8 cellular contexts compared by ENCODE assay signal in the genomic region with DNA sequence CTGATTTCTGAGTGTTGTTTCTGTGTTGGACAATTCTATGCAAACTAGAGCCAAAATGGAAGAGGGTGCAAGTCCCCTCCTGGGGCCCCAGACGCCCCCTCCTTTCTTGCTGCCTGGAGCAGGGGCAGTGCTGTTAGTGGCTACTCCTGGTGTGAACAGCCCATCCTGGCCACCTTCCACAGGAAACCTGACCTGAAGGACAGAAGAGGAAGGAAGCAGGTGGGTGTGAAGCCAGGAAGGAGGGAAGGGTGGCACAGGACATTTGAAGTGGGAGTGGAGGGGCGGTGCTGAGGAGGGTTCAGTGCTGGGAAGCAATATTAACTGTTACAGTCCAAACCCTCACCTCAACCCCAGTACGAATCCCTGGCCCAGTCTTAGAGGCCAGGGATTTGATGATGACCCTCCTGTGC. TPM values are rescaled to one million over a fixed set of nuclear protein-coding genes. Genes with fewer than 3 reads are reported as not detected.
DNase-seq lines count a peak whose midpoint lies in the region; ATAC-seq, FAIRE-seq and TF ChIP-seq lines count a peak whose summit lies in the region.

No MANE protein-coding gene starts in this region.

- peaks cover 25% of the 10 kb centered on the region for H3K4me1 Mint-ChIP-seq in activated CD4-positive, alpha-beta T cell treated with anti-CD3 and anti-CD28 coated beads, Interleukin-2, amount 10 ng/mL, durations not matched to agents 24 days and 14 days
- peaks cover 48% of the 10 kb centered on the region for H3K4me1 Mint-ChIP-seq in brain

- FAIRE-seq in HepG2 (lab: Jason Lieb, UNC), result no peak

- peaks cover 4% of the 10 kb centered on the region for H3K79me2 ChIP-seq in HepG2 (ENCODE audit: insufficient read depth, low read length)

- no peak for TF ChIP-seq CTCF in brain (conservative IDR thresholded peaks at IDR 0.05)
- TF ChIP-seq CTCF in HepG2 (CRISPR knock-in tag; IDR thresholded peaks at IDR 0.05), result no peak
- no peak for TF ChIP-seq CTCF in thoracic aorta (IDR thresholded peaks at IDR 0.05)

- H3K4me3 ChIP-seq in HepG2 (replicated peaks in 1 of 3; ENCODE audit: insufficient read depth in 1 of 3, low read depth in 2 of 3, low read length in 3 of 3), result peak overlapping the region; percentile 82 to 93 (median 92)
- peak overlapping the region; percentile 81 for H3K4me3 ChIP-seq in thoracic aorta

- CTCF ChIA-PET in HepG2 (lab: Yijun Ruan, JAX; ENCODE audit: low intra/inter-chr PET ratio, low total read pairs), result interaction anchor here (2.1 kb wide), 1 partner anchor 263 kb away, joined by 24 read pairs; no protein-coding TSS in a partner anchor

- 33% methylated on average over 3 of the region's 3 CpGs for WGBS in HepG2 (ENCODE audit: low lambda C conversion rate)

- H4K20me1 ChIP-seq in HepG2 (ENCODE audit: insufficient read depth, low read length), result no peaks in the 10 kb centered on the region

- H3K9me3 Mint-ChIP-seq in activated CD4-positive, alpha-beta T cell treated with anti-CD3 and anti-CD28 coated beads, Interleukin-2, amount 10 ng/mL, durations not matched to agents 24 days and 14 days, result no peaks in the 10 kb centered on the region
- no peaks in the 10 kb centered on the region for H3K9me3 Mint-ChIP-seq in brain

- in situ Hi-C loops in HepG2 (cut with HindIII; ENCODE audit: extremely low pct_ligation_motif_present, low pct_unique_long_range_greater_than_20kb), result loop anchor here (5.0 to 25.0 kb wide), 2 partner anchors 266 to 431 kb away; a partner anchor contains a TSS

- intact Hi-C loops in activated CD4-positive, alpha-beta T cell treated with anti-CD3 and anti-CD28 coated beads, Interleukin-2, amount 10 ng/mL, durations not matched to agents 24 days and 14 days (cut with micrococcal nuclease), result no loop called here
- intact Hi-C loops in HepG2 (cut with micrococcal nuclease; ENCODE audit: unreplicated experiment), result loop anchor here (5.0 kb wide), 1 partner anchor 156 kb away; no protein-coding TSS in a partner anchor

- TF ChIP-seq POLR2A in HepG2 (IDR thresholded peaks at IDR 0.05; ENCODE audit: insufficient read depth in 1 of 2, low read depth in 2 of 2, low read length in 2 of 2), result no peak

- peaks cover 3% of the 10 kb centered on the region for H3K36me3 Mint-ChIP-seq in activated CD4-positive, alpha-beta T cell treated with anti-CD3 and anti-CD28 coated beads, Interleukin-2, amount 10 ng/mL, durations not matched to agents 24 days and 14 days (ENCODE audit: low read depth)
- H3K36me3 Mint-ChIP-seq in brain, result peaks cover 6% of the 10 kb centered on the region

- DNase-seq in activated CD4-positive, alpha-beta T cell treated with anti-CD3 and anti-CD28 coated beads, Interleukin-2, amount 10 ng/mL, durations not matched to agents 24 days and 14 days, result peak; percentile 63
- no peak for DNase-seq in activated CD4-positive, alpha-beta T cell treated with anti-CD3 and anti-CD28 coated beads, Interleukin-2, amount 50 U/mL, for 1 hour
- DNase-seq in HepG2 (ENCODE audit: low spot score) (no peak), thoracic aorta (ENCODE audit: low spot score) (no peak), medulla oblongata (ENCODE audit: extremely low spot score) (no peak), DMS79 treated with DMSO at 0.1 percent for 48 hours (lab: John Stamatoyannopoulos, UW) (no peak)

- peak overlapping the region; percentile 97 for H3K4me2 ChIP-seq in HepG2 (ENCODE audit: low read depth, low read length)

- no peak overlapping the region for H3K27ac ChIP-seq in HepG2 (ENCODE audit: extremely low read length, insufficient read depth, low read length)
- peak overlapping the region; percentile 41 to 63 for H3K27ac ChIP-seq in thoracic aorta

- H3K27me3 Mint-ChIP-seq in activated CD4-positive, alpha-beta T cell treated with anti-CD3 and anti-CD28 coated beads, Interleukin-2, amount 10 ng/mL, durations not matched to agents 24 days and 14 days, result peaks cover 21% of the 10 kb centered on the region
- peaks cover 13% of the 10 kb centered on the region for H3K27me3 Mint-ChIP-seq in brain

- TF ChIP-seq EP300 in HepG2 (IDR thresholded peaks at IDR 0.05; ENCODE audit: low read depth in 2 of 2, low read length in 2 of 2) (no peak), HepG2 (CRISPR knock-in tag; IDR thresholded peaks at IDR 0.05; ENCODE audit: borderline replicate concordance) (no peak)

- peak overlapping the region; percentile 67 for H3K9ac ChIP-seq in HepG2 (ENCODE audit: insufficient read depth, low read depth, low read length)

- H3K36me3 ChIP-seq in HepG2 (replicated peaks in 1 of 2; ENCODE audit: control insufficient read depth in 1 of 2, insufficient read depth in 2 of 2, low read length in 2 of 2) (peaks cover 0 to 6% of the 10 kb centered on the region in 2 experiments; a peak in 2 of 5 replicates), thoracic aorta (no peaks in the 10 kb centered on the region)

- POLR2A ChIA-PET in HepG2 (lab: Yijun Ruan, JAX), result interaction anchor here (0.8 to 1.3 kb wide), 2 partner anchors 47 to 58 kb away, joined by 3 read pairs; no protein-coding TSS in a partner anchor

- no peak overlapping the region for H3K27ac Mint-ChIP-seq in activated CD4-positive, alpha-beta T cell treated with anti-CD3 and anti-CD28 coated beads, Interleukin-2, amount 10 ng/mL, durations not matched to agents 24 days and 14 days
- H3K27ac Mint-ChIP-seq in brain, result peak overlapping the region; percentile 19 to 88 (median 61)

- no TSS peak for BruUV-seq in HepG2 (replicated peaks; lab: Mats Ljungman, UMichigan)

- H3K9me3 ChIP-seq in HepG2 (ENCODE audit: low read length), result no peaks in the 10 kb centered on the region
- no peaks in the 10 kb centered on the region for H3K9me3 ChIP-seq in thoracic aorta

- H3K27me3 ChIP-seq in HepG2 (ENCODE audit: control insufficient read depth in 1 of 2, insufficient read depth in 2 of 2, low read length in 2 of 2) (no peaks in the 10 kb centered on the region; a peak in 2 of 5 replicates), thoracic aorta (replicated peaks; ENCODE audit: insufficient read depth) (no peaks in the 10 kb centered on the region)

- H2AFZ ChIP-seq in HepG2 (ENCODE audit: low read length), result no peak overlapping the region

- H3K4me1 ChIP-seq in HepG2 (ENCODE audit: insufficient read depth, low read length) (peaks cover 33% of the 10 kb centered on the region), thoracic aorta (ENCODE audit: control insufficient read depth in 1 of 2, low read depth in 2 of 2) (peaks cover 17 to 35% of the 10 kb centered on the region in 2 donors)

- TF ChIP-seq RAD21 in HepG2 (CRISPR knock-in tag; IDR thresholded peaks at IDR 0.05), result no peak

- no peak for ATAC-seq in HepG2
- no peak for ATAC-seq in thoracic aorta (ENCODE audit: insufficient number of reproducible peaks, low FRiP score, low read depth)
- no peak for ATAC-seq in GM21619 (IDR thresholded peaks at IDR 0.05; ENCODE audit: unreplicated experiment)

- H3K4me3 Mint-ChIP-seq in activated CD4-positive, alpha-beta T cell treated with anti-CD3 and anti-CD28 coated beads, Interleukin-2, amount 10 ng/mL, durations not matched to agents 24 days and 14 days, result peak overlapping the region; percentile 70
- peak overlapping the region; percentile 87 to 94 (median 93) for H3K4me3 Mint-ChIP-seq in brain

RNA-seq across cellular contexts. Expression of a gene that starts 0.7 kb away (rescaled TPM):
- total RNA-seq in activated CD4-positive, alpha-beta T cell treated with anti-CD3 and anti-CD28 coated beads, Interleukin-2, amount 10 ng/mL, durations not matched to agents 24 days and 14 days, result not detected in 2 replicates
- polyA plus RNA-seq in brain (ENCODE audit: insufficient read depth, low read depth, low replicate concordance), result not detected
- total RNA-seq in HepG2 (2016; rRNA removed; fragmentation: Illumina TruSeq; extraction: Trizol), result 1.2 TPM in 1 of 2 replicates, not detected in the other
- total RNA-seq in HepG2 (2016; cell fraction: cytosol; rRNA removed; fragmentation: Illumina TruSeq; extraction: Trizol; ENCODE audit: low read depth), result 0.91 TPM in 1 of 2 replicates, not detected in the other
- 0.50 TPM in 1 of 2 replicates, not detected in the other for total RNA-seq in HepG2 (2016; cell fraction: insoluble cytoplasmic fraction; rRNA removed; fragmentation: Illumina TruSeq; extraction: Trizol)
- not detected in 2 replicates for total RNA-seq in HepG2 (2016; cell fraction: membrane; rRNA removed; fragmentation: Illumina TruSeq; extraction: Trizol)
- 0.88 and 1.6 TPM in 2 replicates for total RNA-seq in HepG2 (2016; cell fraction: nucleus; rRNA removed; fragmentation: Illumina TruSeq; extraction: Trizol)
- polyA plus RNA-seq in HepG2 (2011; rRNA removed), result 0.74 and 0.92 TPM in 2 replicates
- 0.15 and 0.34 TPM in 2 replicates for polyA plus RNA-seq in HepG2 (2011; cell fraction: cytosol; rRNA removed)
- polyA plus RNA-seq in HepG2 (2011; cell fraction: nucleus; rRNA removed), result 26.8 and 42.0 TPM in 2 replicates
- 3.7 and 5.4 TPM in 2 replicates for polyA plus RNA-seq in HepG2 (2012)
- polyA plus RNA-seq in HepG2 (2016; cell fraction: cytosol; fragmentation: Illumina TruSeq; extraction: Trizol; ENCODE audit: low read depth), result not detected in 2 replicates
- polyA plus RNA-seq in HepG2 (2016; cell fraction: insoluble cytoplasmic fraction; fragmentation: Illumina TruSeq; extraction: Trizol; ENCODE audit: low read depth), result not detected in 2 replicates
- not detected in 2 replicates for polyA plus RNA-seq in HepG2 (2016; cell fraction: membrane; fragmentation: Illumina TruSeq; extraction: Trizol; ENCODE audit: low read depth)
- polyA plus RNA-seq in HepG2 (2016; cell fraction: nucleus; fragmentation: Illumina TruSeq; extraction: Trizol; ENCODE audit: insufficient read depth, low read depth), result 10.5 and 24.2 TPM in 2 replicates
- polyA minus RNA-seq in HepG2 (2011; rRNA and poly(A)+ RNA removed; ENCODE audit: low replicate concordance), result 0.30 TPM in 1 of 2 replicates, not detected in the other
- not detected in 2 replicates for polyA minus RNA-seq in HepG2 (2011; cell fraction: cytosol; rRNA and poly(A)+ RNA removed)
- 3.6 and 5.6 TPM in 2 replicates for polyA minus RNA-seq in HepG2 (2011; cell fraction: nucleus; rRNA and poly(A)+ RNA removed)
- total RNA-seq in thoracic aorta, result 1 to 10 TPM; 3.1 to 4.6 TPM

RNA-seq across cellular contexts. Expression of a gene that starts 1.6 kb away (rescaled TPM):
- 4.7 and 6.8 TPM in 2 replicates for total RNA-seq in activated CD4-positive, alpha-beta T cell treated with anti-CD3 and anti-CD28 coated beads, Interleukin-2, amount 10 ng/mL, durations not matched to agents 24 days and 14 days
- 16.7 TPM for polyA plus RNA-seq in brain (ENCODE audit: insufficient read depth, low read depth, low replicate concordance)
- total RNA-seq in HepG2 (2016; rRNA removed; fragmentation: Illumina TruSeq; extraction: Trizol), result 1.5 and 3.0 TPM in 2 replicates
- total RNA-seq in HepG2 (2016; cell fraction: cytosol; rRNA removed; fragmentation: Illumina TruSeq; extraction: Trizol; ENCODE audit: low read depth), result 3.2 and 3.7 TPM in 2 replicates
- 1.2 and 2.7 TPM in 2 replicates for total RNA-seq in HepG2 (2016; cell fraction: insoluble cytoplasmic fraction; rRNA removed; fragmentation: Illumina TruSeq; extraction: Trizol)
- 6.5 and 6.6 TPM in 2 replicates for total RNA-seq in HepG2 (2016; cell fraction: membrane; rRNA removed; fragmentation: Illumina TruSeq; extraction: Trizol)
- total RNA-seq in HepG2 (2016; cell fraction: nucleus; rRNA removed; fragmentation: Illumina TruSeq; extraction: Trizol), result 3.2 and 4.8 TPM in 2 replicates
- polyA plus RNA-seq in HepG2 (2011; rRNA removed), result 7.1 and 7.4 TPM in 2 replicates
- polyA plus RNA-seq in HepG2 (2011; cell fraction: cytosol; rRNA removed), result 6.7 TPM in 2 replicates
- 11.2 and 14.1 TPM in 2 replicates for polyA plus RNA-seq in HepG2 (2011; cell fraction: nucleus; rRNA removed)
- polyA plus RNA-seq in HepG2 (2012), result 2.5 and 2.9 TPM in 2 replicates
- polyA plus RNA-seq in HepG2 (2016; cell fraction: cytosol; fragmentation: Illumina TruSeq; extraction: Trizol; ENCODE audit: low read depth), result 5.9 and 6.1 TPM in 2 replicates
- polyA plus RNA-seq in HepG2 (2016; cell fraction: insoluble cytoplasmic fraction; fragmentation: Illumina TruSeq; extraction: Trizol; ENCODE audit: low read depth), result 3.0 and 3.6 TPM in 2 replicates
- 10.2 and 10.3 TPM in 2 replicates for polyA plus RNA-seq in HepG2 (2016; cell fraction: membrane; fragmentation: Illumina TruSeq; extraction: Trizol; ENCODE audit: low read depth)
- polyA plus RNA-seq in HepG2 (2016; cell fraction: nucleus; fragmentation: Illumina TruSeq; extraction: Trizol; ENCODE audit: insufficient read depth, low read depth), result 11.8 and 13.3 TPM in 2 replicates
- polyA minus RNA-seq in HepG2 (2011; rRNA and poly(A)+ RNA removed; ENCODE audit: low replicate concordance), result 2.6 and 8.3 TPM in 2 replicates
- 0.89 and 2.1 TPM in 2 replicates for polyA minus RNA-seq in HepG2 (2011; cell fraction: cytosol; rRNA and poly(A)+ RNA removed)
- polyA minus RNA-seq in HepG2 (2011; cell fraction: nucleus; rRNA and poly(A)+ RNA removed), result 3.4 and 3.5 TPM in 2 replicates
- total RNA-seq in thoracic aorta, result 1 to 10 TPM; 2.6 to 3.2 TPM

RNA-seq across cellular contexts. Expression of a gene that starts 6.2 kb away (rescaled TPM):
- total RNA-seq in activated CD4-positive, alpha-beta T cell treated with anti-CD3 and anti-CD28 coated beads, Interleukin-2, amount 10 ng/mL, durations not matched to agents 24 days and 14 days, result 367 and 376 TPM in 2 replicates
- polyA plus RNA-seq in brain (ENCODE audit: insufficient read depth, low read depth, low replicate concordance), result 218 TPM
- total RNA-seq in HepG2 (2016; rRNA removed; fragmentation: Illumina TruSeq; extraction: Trizol), result 321 and 480 TPM in 2 replicates
- 182 and 204 TPM in 2 replicates for total RNA-seq in HepG2 (2016; cell fraction: cytosol; rRNA removed; fragmentation: Illumina TruSeq; extraction: Trizol; ENCODE audit: low read depth)
- 330 and 503 TPM in 2 replicates for total RNA-seq in HepG2 (2016; cell fraction: insoluble cytoplasmic fraction; rRNA removed; fragmentation: Illumina TruSeq; extraction: Trizol)
- 320 and 325 TPM in 2 replicates for total RNA-seq in HepG2 (2016; cell fraction: membrane; rRNA removed; fragmentation: Illumina TruSeq; extraction: Trizol)
- 122 and 129 TPM in 2 replicates for total RNA-seq in HepG2 (2016; cell fraction: nucleus; rRNA removed; fragmentation: Illumina TruSeq; extraction: Trizol)
- 253 and 320 TPM in 2 replicates for polyA plus RNA-seq in HepG2 (2011; rRNA removed)
- polyA plus RNA-seq in HepG2 (2011; cell fraction: cytosol; rRNA removed), result 433 and 522 TPM in 2 replicates
- polyA plus RNA-seq in HepG2 (2011; cell fraction: nucleus; rRNA removed), result 91.8 and 123 TPM in 2 replicates
- 249 and 333 TPM in 2 replicates for polyA plus RNA-seq in HepG2 (2012)
- polyA plus RNA-seq in HepG2 (2016; cell fraction: cytosol; fragmentation: Illumina TruSeq; extraction: Trizol; ENCODE audit: low read depth), result 294 and 323 TPM in 2 replicates
- 735 and 804 TPM in 2 replicates for polyA plus RNA-seq in HepG2 (2016; cell fraction: insoluble cytoplasmic fraction; fragmentation: Illumina TruSeq; extraction: Trizol; ENCODE audit: low read depth)
- polyA plus RNA-seq in HepG2 (2016; cell fraction: membrane; fragmentation: Illumina TruSeq; extraction: Trizol; ENCODE audit: low read depth), result 428 and 438 TPM in 2 replicates
- 298 and 310 TPM in 2 replicates for polyA plus RNA-seq in HepG2 (2016; cell fraction: nucleus; fragmentation: Illumina TruSeq; extraction: Trizol; ENCODE audit: insufficient read depth, low read depth)
- polyA minus RNA-seq in HepG2 (2011; rRNA and poly(A)+ RNA removed; ENCODE audit: low replicate concordance), result 74.4 and 157 TPM in 2 replicates
- polyA minus RNA-seq in HepG2 (2011; cell fraction: cytosol; rRNA and poly(A)+ RNA removed), result 41.7 and 56.4 TPM in 2 replicates
- 32.9 and 43.8 TPM in 2 replicates for polyA minus RNA-seq in HepG2 (2011; cell fraction: nucleus; rRNA and poly(A)+ RNA removed)
- 10 to 100 TPM; 62.7 to 63.1 TPM for total RNA-seq in thoracic aorta

RNA-seq across cellular contexts. Expression of a gene that starts 34.1 kb away (rescaled TPM):
- total RNA-seq in activated CD4-positive, alpha-beta T cell treated with anti-CD3 and anti-CD28 coated beads, Interleukin-2, amount 10 ng/mL, durations not matched to agents 24 days and 14 days, result not detected in 2 replicates
- polyA plus RNA-seq in brain (ENCODE audit: insufficient read depth, low read depth, low replicate concordance) (not detected), HepG2 (2011; rRNA removed) (397 and 426 TPM in 2 replicates)
- total RNA-seq in HepG2 (2016; rRNA removed; fragmentation: Illumina TruSeq; extraction: Trizol) (225 and 502 TPM in 2 replicates), thoracic aorta (10 to 100 TPM in 1 of 2 donors, not detected in 1; 53.1 TPM)
- total RNA-seq in HepG2 (2016; cell fraction: cytosol; rRNA removed; fragmentation: Illumina TruSeq; extraction: Trizol; ENCODE audit: low read depth), result 33.5 and 35.5 TPM in 2 replicates
- 215 and 502 TPM in 2 replicates for total RNA-seq in HepG2 (2016; cell fraction: insoluble cytoplasmic fraction; rRNA removed; fragmentation: Illumina TruSeq; extraction: Trizol)
- 52.5 and 53.3 TPM in 2 replicates for total RNA-seq in HepG2 (2016; cell fraction: membrane; rRNA removed; fragmentation: Illumina TruSeq; extraction: Trizol)
- total RNA-seq in HepG2 (2016; cell fraction: nucleus; rRNA removed; fragmentation: Illumina TruSeq; extraction: Trizol), result 408 and 459 TPM in 2 replicates
- polyA plus RNA-seq in HepG2 (2011; cell fraction: cytosol; rRNA removed), result 243 and 350 TPM in 2 replicates
- polyA plus RNA-seq in HepG2 (2011; cell fraction: nucleus; rRNA removed), result 216 and 252 TPM in 2 replicates
- 62.0 and 149 TPM in 2 replicates for polyA plus RNA-seq in HepG2 (2012)
- 47.7 and 50.1 TPM in 2 replicates for polyA plus RNA-seq in HepG2 (2016; cell fraction: cytosol; fragmentation: Illumina TruSeq; extraction: Trizol; ENCODE audit: low read depth)
- 245 and 256 TPM in 2 replicates for polyA plus RNA-seq in HepG2 (2016; cell fraction: insoluble cytoplasmic fraction; fragmentation: Illumina TruSeq; extraction: Trizol; ENCODE audit: low read depth)
- polyA plus RNA-seq in HepG2 (2016; cell fraction: membrane; fragmentation: Illumina TruSeq; extraction: Trizol; ENCODE audit: low read depth), result 48.1 and 51.7 TPM in 2 replicates
- 704 and 739 TPM in 2 replicates for polyA plus RNA-seq in HepG2 (2016; cell fraction: nucleus; fragmentation: Illumina TruSeq; extraction: Trizol; ENCODE audit: insufficient read depth, low read depth)
- polyA minus RNA-seq in HepG2 (2011; rRNA and poly(A)+ RNA removed; ENCODE audit: low replicate concordance), result 0.21 and 469 TPM in 2 replicates
- 339 and 439 TPM in 2 replicates for polyA minus RNA-seq in HepG2 (2011; cell fraction: cytosol; rRNA and poly(A)+ RNA removed)
- 61.8 and 63.7 TPM in 2 replicates for polyA minus RNA-seq in HepG2 (2011; cell fraction: nucleus; rRNA and poly(A)+ RNA removed)

RNA-seq across cellular contexts. Expression of a gene that starts 45.9 kb away (rescaled TPM):
- 14.1 and 14.9 TPM in 2 replicates for total RNA-seq in activated CD4-positive, alpha-beta T cell treated with anti-CD3 and anti-CD28 coated beads, Interleukin-2, amount 10 ng/mL, durations not matched to agents 24 days and 14 days
- polyA plus RNA-seq in brain (ENCODE audit: insufficient read depth, low read depth, low replicate concordance) (52.4 TPM), HepG2 (2011; rRNA removed) (18.7 and 21.6 TPM in 2 replicates)
- total RNA-seq in HepG2 (2016; rRNA removed; fragmentation: Illumina TruSeq; extraction: Trizol) (12.8 and 13.3 TPM in 2 replicates), thoracic aorta (10 to 100 TPM; 22.9 to 23.8 TPM)
- 7.3 and 10.0 TPM in 2 replicates for total RNA-seq in HepG2 (2016; cell fraction: cytosol; rRNA removed; fragmentation: Illumina TruSeq; extraction: Trizol; ENCODE audit: low read depth)
- total RNA-seq in HepG2 (2016; cell fraction: insoluble cytoplasmic fraction; rRNA removed; fragmentation: Illumina TruSeq; extraction: Trizol), result 10.9 and 15.1 TPM in 2 replicates
- 15.3 and 15.8 TPM in 2 replicates for total RNA-seq in HepG2 (2016; cell fraction: membrane; rRNA removed; fragmentation: Illumina TruSeq; extraction: Trizol)
- 9.0 and 11.5 TPM in 2 replicates for total RNA-seq in HepG2 (2016; cell fraction: nucleus; rRNA removed; fragmentation: Illumina TruSeq; extraction: Trizol)
- 7.6 and 16.3 TPM in 2 replicates for polyA plus RNA-seq in HepG2 (2011; cell fraction: cytosol; rRNA removed)
- 14.8 and 19.8 TPM in 2 replicates for polyA plus RNA-seq in HepG2 (2011; cell fraction: nucleus; rRNA removed)
- 4.8 and 7.7 TPM in 2 replicates for polyA plus RNA-seq in HepG2 (2012)
- 8.4 and 9.0 TPM in 2 replicates for polyA plus RNA-seq in HepG2 (2016; cell fraction: cytosol; fragmentation: Illumina TruSeq; extraction: Trizol; ENCODE audit: low read depth)
- 13.2 and 14.2 TPM in 2 replicates for polyA plus RNA-seq in HepG2 (2016; cell fraction: insoluble cytoplasmic fraction; fragmentation: Illumina TruSeq; extraction: Trizol; ENCODE audit: low read depth)
- polyA plus RNA-seq in HepG2 (2016; cell fraction: membrane; fragmentation: Illumina TruSeq; extraction: Trizol; ENCODE audit: low read depth), result 12.3 and 14.8 TPM in 2 replicates
- polyA plus RNA-seq in HepG2 (2016; cell fraction: nucleus; fragmentation: Illumina TruSeq; extraction: Trizol; ENCODE audit: insufficient read depth, low read depth), result 26.4 and 27.9 TPM in 2 replicates
- polyA minus RNA-seq in HepG2 (2011; rRNA and poly(A)+ RNA removed; ENCODE audit: low replicate concordance), result 22.8 and 39.7 TPM in 2 replicates
- polyA minus RNA-seq in HepG2 (2011; cell fraction: cytosol; rRNA and poly(A)+ RNA removed), result 9.2 and 12.8 TPM in 2 replicates
- polyA minus RNA-seq in HepG2 (2011; cell fraction: nucleus; rRNA and poly(A)+ RNA removed), result 9.1 and 10.8 TPM in 2 replicates
